In genomic region chr17:81130385-81131288, GRCh38 we compare ENCODE assay signal across 23 cellular contexts. TPM values are rescaled to one million over a fixed set of nuclear protein-coding genes. Genes with fewer than 3 reads are reported as not detected.
DNase-seq lines count a peak whose midpoint lies in the region; ATAC-seq and TF ChIP-seq lines count a peak whose summit lies in the region.
"Had no signal": no experiment of that assay in that cellular context is flagged by ENCODE, and none has a peak within 500 bp of the region (broad histone marks: within the 10 kb centered on the region; RNA-seq: fewer than 3 reads in every experiment).

No MANE protein-coding gene starts in this region.

- H3K4me1 ChIP-seq in lung (ENCODE audit: control insufficient read depth in 2 of 2, insufficient read depth in 2 of 2, low read length in 2 of 2) (peaks cover 0 to 6% of the 10 kb centered on the region in 2 donors), rectal smooth muscle tissue (ENCODE audit: control insufficient read depth, insufficient read depth, low read length) (no peaks in the 10 kb centered on the region)

- no peak overlapping the region for H3K9ac ChIP-seq in rectal smooth muscle tissue (ENCODE audit: low read length)

- peak overlapping the region; percentile 92 to 100 (median 99) for H3K27ac ChIP-seq in dorsolateral prefrontal cortex
- H3K27ac ChIP-seq in lung (ENCODE audit: low read depth in 1 of 2, low read length in 1 of 2): peak overlapping the region in 1 of 2 donors; percentile 77
- peak overlapping the region; percentile 40 for H3K27ac ChIP-seq in rectal smooth muscle tissue (ENCODE audit: low read depth, low read length)
- H3K27ac ChIP-seq: suprapubic skin had no signal

- no peaks in the 10 kb centered on the region for H3K9me3 ChIP-seq in lung (ENCODE audit: control insufficient read depth in 2 of 2, insufficient read depth in 1 of 2, low read length in 1 of 2)
- H3K9me3 ChIP-seq: suprapubic skin had no signal

- ATAC-seq in lung (ENCODE audit: insufficient read depth, low FRiP score) (peak; percentile 24), GM18858 (IDR thresholded peaks at IDR 0.05; ENCODE audit: unreplicated experiment) (no peak)
- ATAC-seq: activated naive CD4-positive, alpha-beta T cell treated with anti-CD3 and anti-CD28 coated beads, Interleukin-2, amount 50 U/mL, for 72 hours; T-cell had no signal

- H3K4me3 ChIP-seq in dorsolateral prefrontal cortex (peak overlapping the region in 23 of 59 donors; percentile 2 to 90 (median 68)), lung (no peak overlapping the region), rectal smooth muscle tissue (ENCODE audit: low read length) (no peak overlapping the region)
- H3K4me3 ChIP-seq: suprapubic skin had no signal

- 75 to 91% methylated on average over 35 to 38 of the region's 38 CpGs for WGBS in lung, 2 donors

- TF ChIP-seq CTCF in dorsolateral prefrontal cortex (IDR thresholded peaks at IDR 0.05 in 54 of 56, conservative IDR thresholded peaks at IDR 0.05 in 2 of 56; ENCODE audit: low read depth in 1 of 56, partially characterized antibody in 56 of 56) (peak in 1 of 56 donors; percentile 9), lung (IDR thresholded peaks at IDR 0.05; ENCODE audit: control extremely low read depth, extremely low read depth) (no peak)

- no peaks in the 10 kb centered on the region for H3K27me3 ChIP-seq in dorsolateral prefrontal cortex
- H3K27me3 ChIP-seq in lung (ENCODE audit: control insufficient read depth, insufficient read depth): no peaks in the 10 kb centered on the region
- H3K27me3 ChIP-seq in rectal smooth muscle tissue (ENCODE audit: control insufficient read depth, insufficient read depth, low read length): no peaks in the 10 kb centered on the region

- H3K36me3 ChIP-seq in lung (ENCODE audit: control insufficient read depth in 2 of 2, insufficient read depth in 2 of 2, low read length in 2 of 2) (peaks cover 0 to 21% of the 10 kb centered on the region in 2 donors), rectal smooth muscle tissue (ENCODE audit: control insufficient read depth, insufficient read depth, low read length) (no peaks in the 10 kb centered on the region)
- H3K36me3 ChIP-seq: suprapubic skin had no signal

- DNase-seq in COLO829 (ENCODE audit: low spot score) (peak; percentile 68), dorsolateral prefrontal cortex (peak in 9 of 10 donors; percentile 70 to 93 (median 83)), lung (ENCODE audit: low spot score) (peak; percentile 53), NCI-H1417 treated with DMSO at 0.1 percent for 48 hours (lab: John Stamatoyannopoulos, UW) (no peak), cerebellum (ENCODE audit: low spot score) (no peak)
- DNase-seq in stimulated activated naive CD4-positive, alpha-beta T cell (lab: John Stamatoyannopoulos, UW): no peak
- DNase-seq: activated CD4-positive, alpha-beta T cell treated with anti-CD3 and anti-CD28 coated beads for 4 hours; MM.1S; NCI-H1694 treated with DMSO at 0.1 percent for 48 hours; NCI-H2227 treated with DMSO at 0.1 percent for 48 hours; NCI-H774; SHP77 treated with DMSO at 0.1 percent for 48 hours; stimulated activated CD4-positive, alpha-beta T cell treated with anti-CD3 and anti-CD28 coated beads, Interleukin-15, amount 100 ng/mL, for 24 hours; T-cell had no signal

- intact Hi-C loops in dorsolateral prefrontal cortex (cut with DNase I): no loop called here

RNA-seq across cellular contexts. Expression of gene PVALEF, which starts 34.7 kb away (rescaled TPM):
- total RNA-seq in dorsolateral prefrontal cortex: 1 to 10 TPM in 23 of 120 experiments, under 1 TPM in 78, not detected in 19; 0.35 to 2.6 (median 0.77) TPM
- total RNA-seq in lung: not detected
- polyA plus RNA-seq in lung: not detected
- not detected for total RNA-seq in cerebellum
- total RNA-seq: A673; activated naive CD4-positive, alpha-beta T cell treated with anti-CD3 and anti-CD28 coated beads, Interleukin-2, amount 50 U/mL, for 72 hours; activated T-helper 1 cell treated with anti-CD3 and anti-CD28 coated beads, Interleukin-12 subunit alpha, Interleukin-12 subunit beta, Interleukin-2, Interleukin-4 antibody, amounts not matched to agents 30 ng/mL and 10 ng/mL and 1 ng/mL, durations not matched to agents 14 hours and 24 hours and 36 hours; OCI-LY7; suprapubic skin; T-cell had no signal
- polyA plus RNA-seq: CD14-positive monocyte, IgD-negative memory B cell had no signal

RNA-seq across cellular contexts. Expression of gene AATK, which starts 35.4 kb away (rescaled TPM):
- total RNA-seq in dorsolateral prefrontal cortex (100 to 1,000 TPM; 143 to 915 (median 275) TPM), lung (10 to 100 TPM in 1 of 2 donors, 1 to 10 TPM in 1; 9.6 to 54.6 TPM), cerebellum (7.3 TPM)
- polyA plus RNA-seq in lung: 10 to 100 TPM; 20.8 to 26.7 TPM

Comparison
In these comparisons a context has a peak if more than half of its experiments do, and no peak if none do; other contexts are left out.
1. DNase-seq: peak in COLO829 (single experiment), dorsolateral prefrontal cortex (9 of 10) and lung (single experiment); none in stimulated activated naive CD4-positive, alpha-beta T cell (0 of 6), NCI-H1417 treated with DMSO at 0.1 percent for 48 hours (single experiment) and cerebellum (single experiment).